In the genomic region with DNA sequence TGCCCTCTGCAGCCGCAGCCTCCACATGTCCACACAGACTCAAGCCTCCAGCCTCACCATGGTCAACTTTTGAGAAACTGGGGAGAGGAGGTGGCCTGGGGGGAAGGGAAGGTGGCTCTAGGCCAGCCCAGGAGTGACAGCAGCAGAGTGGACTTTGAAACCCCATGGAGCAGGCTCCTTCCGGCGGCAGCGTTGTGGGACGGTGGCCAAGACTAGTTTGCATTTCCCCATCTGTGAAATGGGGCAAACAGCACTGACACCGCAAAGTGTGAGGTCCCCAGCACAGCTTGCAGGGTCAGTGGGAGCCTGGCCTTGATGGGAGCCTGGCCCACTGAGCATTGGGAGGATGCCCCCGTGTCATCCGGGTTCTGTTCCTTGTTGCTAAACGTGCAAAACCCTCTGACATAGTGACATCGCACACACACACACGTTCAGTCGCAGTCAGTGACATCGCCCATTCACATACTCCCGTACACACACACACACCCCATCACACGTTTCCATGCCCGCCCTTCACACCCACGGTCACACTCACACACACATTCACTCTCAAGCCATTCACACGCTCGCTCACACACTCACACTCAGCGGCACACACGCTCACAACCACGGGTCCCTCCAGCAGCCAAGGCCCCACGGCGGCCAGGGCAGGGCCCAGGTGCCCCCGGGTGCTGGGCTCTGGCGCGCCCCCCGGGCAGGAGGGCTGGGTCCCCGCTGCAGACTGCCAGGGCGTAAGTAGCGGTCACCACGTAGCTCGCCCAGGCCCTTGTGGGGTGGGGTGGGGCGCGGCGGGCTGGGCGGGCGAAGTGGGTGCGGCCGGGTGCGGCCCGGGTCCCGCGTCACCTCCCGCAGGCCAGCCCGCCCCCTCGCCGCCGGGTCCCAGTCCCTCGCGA, we compare ENCODE assay signal across 1 cellular context.
TF ChIP-seq lines count a peak whose summit lies in the region.

No MANE protein-coding gene starts in this region.

TF ChIP-seq in GM23338, 12 proteins besides CTCF, POLR2A, EP300 and RAD21 (continued from another document):
- TF ChIP-seq, protein P1, sequence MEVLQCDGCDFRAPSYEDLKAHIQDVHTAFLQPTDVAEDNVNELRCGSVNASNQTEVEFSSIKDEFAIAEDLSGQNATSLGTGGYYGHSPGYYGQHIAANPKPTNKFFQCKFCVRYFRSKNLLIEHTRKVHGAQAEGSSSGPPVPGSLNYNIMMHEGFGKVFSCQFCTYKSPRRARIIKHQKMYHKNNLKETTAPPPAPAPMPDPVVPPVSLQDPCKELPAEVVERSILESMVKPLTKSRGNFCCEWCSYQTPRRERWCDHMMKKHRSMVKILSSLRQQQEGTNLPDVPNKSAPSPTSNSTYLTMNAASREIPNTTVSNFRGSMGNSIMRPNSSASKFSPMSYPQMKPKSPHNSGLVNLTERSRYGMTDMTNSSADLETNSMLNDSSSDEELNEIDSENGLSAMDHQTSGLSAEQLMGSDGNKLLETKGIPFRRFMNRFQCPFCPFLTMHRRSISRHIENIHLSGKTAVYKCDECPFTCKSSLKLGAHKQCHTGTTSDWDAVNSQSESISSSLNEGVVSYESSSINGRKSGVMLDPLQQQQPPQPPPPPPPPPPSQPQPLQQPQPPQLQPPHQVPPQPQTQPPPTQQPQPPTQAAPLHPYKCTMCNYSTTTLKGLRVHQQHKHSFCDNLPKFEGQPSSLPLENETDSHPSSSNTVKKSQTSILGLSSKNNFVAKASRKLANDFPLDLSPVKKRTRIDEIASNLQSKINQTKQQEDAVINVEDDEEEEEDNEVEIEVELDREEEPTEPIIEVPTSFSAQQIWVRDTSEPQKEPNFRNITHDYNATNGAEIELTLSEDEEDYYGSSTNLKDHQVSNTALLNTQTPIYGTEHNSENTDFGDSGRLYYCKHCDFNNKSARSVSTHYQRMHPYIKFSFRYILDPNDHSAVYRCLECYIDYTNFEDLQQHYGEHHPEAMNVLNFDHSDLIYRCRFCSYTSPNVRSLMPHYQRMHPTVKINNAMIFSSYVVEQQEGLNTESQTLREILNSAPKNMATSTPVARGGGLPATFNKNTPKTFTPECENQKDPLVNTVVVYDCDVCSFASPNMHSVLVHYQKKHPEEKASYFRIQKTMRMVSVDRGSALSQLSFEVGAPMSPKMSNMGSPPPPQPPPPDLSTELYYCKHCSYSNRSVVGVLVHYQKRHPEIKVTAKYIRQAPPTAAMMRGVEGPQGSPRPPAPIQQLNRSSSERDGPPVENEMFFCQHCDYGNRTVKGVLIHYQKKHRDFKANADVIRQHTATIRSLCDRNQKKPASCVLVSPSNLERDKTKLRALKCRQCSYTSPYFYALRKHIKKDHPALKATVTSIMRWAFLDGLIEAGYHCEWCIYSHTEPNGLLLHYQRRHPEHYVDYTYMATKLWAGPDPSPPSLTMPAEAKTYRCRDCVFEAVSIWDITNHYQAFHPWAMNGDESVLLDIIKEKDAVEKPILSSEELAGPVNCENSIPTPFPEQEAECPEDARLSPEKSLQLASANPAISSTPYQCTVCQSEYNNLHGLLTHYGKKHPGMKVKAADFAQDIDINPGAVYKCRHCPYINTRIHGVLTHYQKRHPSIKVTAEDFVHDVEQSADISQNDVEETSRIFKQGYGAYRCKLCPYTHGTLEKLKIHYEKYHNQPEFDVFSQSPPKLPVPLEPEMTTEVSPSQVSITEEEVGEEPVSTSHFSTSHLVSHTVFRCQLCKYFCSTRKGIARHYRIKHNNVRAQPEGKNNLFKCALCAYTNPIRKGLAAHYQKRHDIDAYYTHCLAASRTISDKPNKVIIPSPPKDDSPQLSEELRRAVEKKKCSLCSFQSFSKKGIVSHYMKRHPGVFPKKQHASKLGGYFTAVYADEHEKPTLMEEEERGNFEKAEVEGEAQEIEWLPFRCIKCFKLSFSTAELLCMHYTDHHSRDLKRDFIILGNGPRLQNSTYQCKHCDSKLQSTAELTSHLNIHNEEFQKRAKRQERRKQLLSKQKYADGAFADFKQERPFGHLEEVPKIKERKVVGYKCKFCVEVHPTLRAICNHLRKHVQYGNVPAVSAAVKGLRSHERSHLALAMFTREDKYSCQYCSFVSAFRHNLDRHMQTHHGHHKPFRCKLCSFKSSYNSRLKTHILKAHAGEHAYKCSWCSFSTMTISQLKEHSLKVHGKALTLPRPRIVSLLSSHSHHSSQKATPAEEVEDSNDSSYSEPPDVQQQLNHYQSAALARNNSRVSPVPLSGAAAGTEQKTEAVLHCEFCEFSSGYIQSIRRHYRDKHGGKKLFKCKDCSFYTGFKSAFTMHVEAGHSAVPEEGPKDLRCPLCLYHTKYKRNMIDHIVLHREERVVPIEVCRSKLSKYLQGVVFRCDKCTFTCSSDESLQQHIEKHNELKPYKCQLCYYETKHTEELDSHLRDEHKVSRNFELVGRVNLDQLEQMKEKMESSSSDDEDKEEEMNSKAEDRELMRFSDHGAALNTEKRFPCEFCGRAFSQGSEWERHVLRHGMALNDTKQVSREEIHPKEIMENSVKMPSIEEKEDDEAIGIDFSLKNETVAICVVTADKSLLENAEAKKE (CRISPR knock-in tag; IDR thresholded peaks at IDR 0.05), result no peak
- TF ChIP-seq NANOG (IDR thresholded peaks at IDR 0.05; ENCODE audit: borderline replicate concordance) (no peak), POLR2AphosphoS5 (IDR thresholded peaks at IDR 0.05; ENCODE audit: low read depth) (no peak), CREB1 (CRISPR knock-in tag; IDR thresholded peaks at IDR 0.05; ENCODE audit: low read depth) (no peak), STAT1 (IDR thresholded peaks at IDR 0.05; ENCODE audit: unreplicated experiment) (no peak), EZH2phosphoT487 (IDR thresholded peaks at IDR 0.05; ENCODE audit: unreplicated experiment) (no peak), ZNF114 (CRISPR knock-in tag; IDR thresholded peaks at IDR 0.05) (no peak)
- TF ChIP-seq, protein P2, sequence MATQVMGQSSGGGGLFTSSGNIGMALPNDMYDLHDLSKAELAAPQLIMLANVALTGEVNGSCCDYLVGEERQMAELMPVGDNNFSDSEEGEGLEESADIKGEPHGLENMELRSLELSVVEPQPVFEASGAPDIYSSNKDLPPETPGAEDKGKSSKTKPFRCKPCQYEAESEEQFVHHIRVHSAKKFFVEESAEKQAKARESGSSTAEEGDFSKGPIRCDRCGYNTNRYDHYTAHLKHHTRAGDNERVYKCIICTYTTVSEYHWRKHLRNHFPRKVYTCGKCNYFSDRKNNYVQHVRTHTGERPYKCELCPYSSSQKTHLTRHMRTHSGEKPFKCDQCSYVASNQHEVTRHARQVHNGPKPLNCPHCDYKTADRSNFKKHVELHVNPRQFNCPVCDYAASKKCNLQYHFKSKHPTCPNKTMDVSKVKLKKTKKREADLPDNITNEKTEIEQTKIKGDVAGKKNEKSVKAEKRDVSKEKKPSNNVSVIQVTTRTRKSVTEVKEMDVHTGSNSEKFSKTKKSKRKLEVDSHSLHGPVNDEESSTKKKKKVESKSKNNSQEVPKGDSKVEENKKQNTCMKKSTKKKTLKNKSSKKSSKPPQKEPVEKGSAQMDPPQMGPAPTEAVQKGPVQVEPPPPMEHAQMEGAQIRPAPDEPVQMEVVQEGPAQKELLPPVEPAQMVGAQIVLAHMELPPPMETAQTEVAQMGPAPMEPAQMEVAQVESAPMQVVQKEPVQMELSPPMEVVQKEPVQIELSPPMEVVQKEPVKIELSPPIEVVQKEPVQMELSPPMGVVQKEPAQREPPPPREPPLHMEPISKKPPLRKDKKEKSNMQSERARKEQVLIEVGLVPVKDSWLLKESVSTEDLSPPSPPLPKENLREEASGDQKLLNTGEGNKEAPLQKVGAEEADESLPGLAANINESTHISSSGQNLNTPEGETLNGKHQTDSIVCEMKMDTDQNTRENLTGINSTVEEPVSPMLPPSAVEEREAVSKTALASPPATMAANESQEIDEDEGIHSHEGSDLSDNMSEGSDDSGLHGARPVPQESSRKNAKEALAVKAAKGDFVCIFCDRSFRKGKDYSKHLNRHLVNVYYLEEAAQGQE (IDR thresholded peaks at IDR 0.05; ENCODE audit: unreplicated experiment), result no peak
